In genomic region chr9:125189011-125189360, GRCh38 we compare ENCODE assay signal across 8 cellular contexts.
DNase-seq lines count a peak whose midpoint lies in the region; ATAC-seq and TF ChIP-seq lines count a peak whose summit lies in the region.

No MANE protein-coding gene starts in this region.

- no peaks in the 10 kb centered on the region for H3K9me3 ChIP-seq in NT2/D1 (ENCODE audit: insufficient read depth, low read length)

- H3K36me3 ChIP-seq in NT2/D1 (ENCODE audit: insufficient read depth, insufficient read length, low read length), result peaks cover 11% of the 10 kb centered on the region

- DNase-seq in GM03348 (ENCODE audit: low spot score) (peak; percentile 23), HFF-Myc (ENCODE audit: extremely low read depth, low read depth) (no peak), NT2/D1 (ENCODE audit: low read depth, low spot score) (no peak), astrocyte of the hippocampus (ENCODE audit: low read depth, low spot score) (peak; percentile 39), islet precursor cell (peak; percentile 62), T1000 (lab: John Stamatoyannopoulos, UW) (no peak)
- DNase-seq in stimulated activated CD4-positive, alpha-beta T cell treated with anti-CD3 and anti-CD28 coated beads, Interleukin-4, amount 100 ng/mL, for 24 hours, result peak; percentile 37

- H3K4me1 ChIP-seq in NT2/D1 (ENCODE audit: insufficient read depth, insufficient read length), result no peaks in the 10 kb centered on the region

- ATAC-seq in GM18858 (IDR thresholded peaks at IDR 0.05; ENCODE audit: unreplicated experiment), result no peak

- no peak for TF ChIP-seq CTCF in HFF-Myc (IDR thresholded peaks at IDR 0.05; ENCODE audit: low read depth, low read length, missing control alignments)

- peak overlapping the region; percentile 98 for H3K9ac ChIP-seq in NT2/D1 (ENCODE audit: insufficient read length, low read depth)

- no peaks in the 10 kb centered on the region for H3K27me3 ChIP-seq in NT2/D1 (ENCODE audit: insufficient read depth, insufficient read length)

- peak overlapping the region; percentile 98 for H3K4me3 ChIP-seq in HFF-Myc (replicated peaks; ENCODE audit: low read depth, low read length)
- peak overlapping the region; percentile 91 for H3K4me3 ChIP-seq in NT2/D1 (ENCODE audit: insufficient read length, low read depth)

Comparison
In these comparisons a context has a peak if more than half of its experiments do, and no peak if none do; other contexts are left out.
1. DNase-seq: peak in GM03348 (single experiment), astrocyte of the hippocampus (single experiment), islet precursor cell (single experiment) and stimulated activated CD4-positive, alpha-beta T cell treated with anti-CD3 and anti-CD28 coated beads, Interleukin-4, amount 100 ng/mL, for 24 hours (single experiment); none in HFF-Myc (single experiment), NT2/D1 (single experiment) and T1000 (single experiment).